ENCODE assay signal across 5 cellular contexts in the genomic region with DNA sequence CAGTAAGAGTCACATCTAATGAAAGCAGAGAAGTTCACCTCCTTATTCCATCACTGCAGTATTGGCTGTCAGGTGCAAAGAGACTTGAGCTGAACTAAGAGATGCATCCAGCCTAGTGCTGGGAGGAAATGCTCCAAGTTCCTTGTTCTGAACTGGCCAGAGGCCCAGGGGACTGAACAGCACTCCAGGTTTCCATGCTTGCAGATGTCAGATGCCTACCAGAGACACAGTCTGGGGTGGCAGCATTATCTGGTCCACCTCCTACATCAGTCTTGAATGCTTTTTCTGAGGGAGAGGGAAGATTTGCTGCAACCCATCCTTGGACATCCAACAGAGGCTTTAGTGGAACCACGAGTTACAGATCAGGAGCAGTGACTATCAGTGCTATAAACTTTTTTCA.
"Had no signal": no experiment of that assay in that cellular context is flagged by ENCODE, and none has a peak within 500 bp of the region (broad histone marks: within the 10 kb centered on the region; RNA-seq: fewer than 3 reads in every experiment).

No MANE protein-coding gene starts in this region.

- DNase-seq: H9, HCEC 1CT, IMR-90 had no signal

- H3K4me3 ChIP-seq: GM23338, K562 had no signal

- H3K4me2 ChIP-seq: GM23338 had no signal
